8 cellular contexts compared by ENCODE assay signal in genomic region chr15:24878153-24878552, GRCh38.
A peak's percentile ranks its signal among the peaks of the same experiment; 100 is the strongest.
DNase-seq lines count a peak whose midpoint lies in the region; ATAC-seq and TF ChIP-seq lines count a peak whose summit lies in the region.

No MANE protein-coding gene starts in this region.

- H3K4me3 ChIP-seq in GM23338 = no peak overlapping the region
- H3K4me3 ChIP-seq in skeletal muscle cell (ENCODE audit: low read depth, low read length) = peak overlapping the region; percentile 39

- no peak overlapping the region for H3K4me3 Mint-ChIP-seq in GM23338
- H3K4me3 Mint-ChIP-seq in activated T-cell treated with anti-CD3 and anti-CD28 coated beads, Interleukin-2, amount 50 U/mL, for 4 hours = peak overlapping the region; percentile 38

- H3F3A ChIP-seq in GM23338 (replicated peaks; ENCODE audit: low read depth) = no peaks in the 10 kb centered on the region

- peak; percentile 70 for ATAC-seq in GM23338
- no peak for ATAC-seq in activated T-cell treated with anti-CD3 and anti-CD28 coated beads, Interleukin-2, amount 50 U/mL, for 4 hours
- ATAC-seq in HG03432 (IDR thresholded peaks at IDR 0.05; ENCODE audit: unreplicated experiment) = no peak
- ATAC-seq in HG02852 (IDR thresholded peaks at IDR 0.05; ENCODE audit: unreplicated experiment) = no peak

- peaks cover 3% of the 10 kb centered on the region for H3K27me3 Mint-ChIP-seq in GM23338 (ENCODE audit: insufficient read depth, low read depth, poor library complexity)
- H3K27me3 Mint-ChIP-seq in activated T-cell treated with anti-CD3 and anti-CD28 coated beads, Interleukin-2, amount 50 U/mL, for 4 hours (ENCODE audit: low read depth) = no peaks in the 10 kb centered on the region

- H4K20me1 ChIP-seq in GM23338 (replicated peaks; ENCODE audit: insufficient read depth) = no peaks in the 10 kb centered on the region

- TF ChIP-seq CTCF in GM23338 (conservative IDR thresholded peaks at IDR 0.05; ENCODE audit: low read depth in 2 of 2) = no peak

- no peaks in the 10 kb centered on the region for H3K27me3 ChIP-seq in GM23338 (ENCODE audit: insufficient read depth)

- H3K79me2 ChIP-seq in GM23338 (replicated peaks; ENCODE audit: insufficient read depth) = peaks cover 6% of the 10 kb centered on the region; the same call in 1 of the 2 replicates

- H3K4me2 ChIP-seq in GM23338 = no peak overlapping the region

- no peak overlapping the region for H3K27ac ChIP-seq in GM23338 (ENCODE audit: low read depth)

- peaks cover 11% of the 10 kb centered on the region for H3K4me1 ChIP-seq in GM23338 (ENCODE audit: insufficient read depth)

- no peaks in the 10 kb centered on the region for H3K36me3 ChIP-seq in GM23338 (ENCODE audit: insufficient read depth)

- 0 out of 2 replicates have a peak overlapping the region, but pooled peaks have one; percentile 4 for H2AFZ ChIP-seq in GM23338

- H3K9me3 Mint-ChIP-seq in GM23338 = peaks cover 57% of the 10 kb centered on the region
- H3K9me3 Mint-ChIP-seq in activated T-cell treated with anti-CD3 and anti-CD28 coated beads, Interleukin-2, amount 50 U/mL, for 4 hours = peaks cover 27% of the 10 kb centered on the region

- no peak overlapping the region for H3K27ac Mint-ChIP-seq in GM23338

- intact Hi-C loops in head of caudate nucleus (cut with DNase I) = no loop called here

- H3K9me2 ChIP-seq in GM23338 (ENCODE audit: insufficient read depth) = no peaks in the 10 kb centered on the region

- DNase-seq in GM23338 (ENCODE audit: low spot score) = peak; percentile 29
- no peak for DNase-seq in activated T-cell treated with anti-CD3 and anti-CD28 coated beads, Interleukin-2, amount 50 U/mL, for 4 hours
- peak in 41 of 42 donors; percentile 17 to 80 (median 60) for DNase-seq in head of caudate nucleus
- no peak for DNase-seq in skeletal muscle cell (ENCODE audit: low read depth)
- no peak for DNase-seq in Kasumi-1 (lab: John Stamatoyannopoulos, UW)
- no peak for DNase-seq in activated CD4-positive, alpha-beta T cell treated with anti-CD3 and anti-CD28 coated beads, Interleukin-2, amount 50 U/mL, for 48 hours

- H3K4me1 Mint-ChIP-seq in GM23338 = peaks cover 13% of the 10 kb centered on the region
- H3K4me1 Mint-ChIP-seq in activated T-cell treated with anti-CD3 and anti-CD28 coated beads, Interleukin-2, amount 50 U/mL, for 4 hours (ENCODE audit: low read depth) = no peaks in the 10 kb centered on the region

- H3K36me3 Mint-ChIP-seq in GM23338 (ENCODE audit: low read depth) = peaks cover 25% of the 10 kb centered on the region; the same call in 2 of the 3 replicates
- no peaks in the 10 kb centered on the region for H3K36me3 Mint-ChIP-seq in activated T-cell treated with anti-CD3 and anti-CD28 coated beads, Interleukin-2, amount 50 U/mL, for 4 hours (ENCODE audit: insufficient read depth)

TF ChIP-seq in GM23338, 12 proteins besides CTCF, POLR2A, EP300 and RAD21:
- TF ChIP-seq NANOG (IDR thresholded peaks at IDR 0.05; ENCODE audit: borderline replicate concordance) = no peak
TF ChIP-seq in GM23338: peak in this region for 0.

Comparison
In these comparisons a context has a peak if more than half of its experiments do, and no peak if none do; other contexts are left out.
1. DNase-seq: peak in GM23338 (single experiment) and head of caudate nucleus (41 of 42); none in activated T-cell treated with anti-CD3 and anti-CD28 coated beads, Interleukin-2, amount 50 U/mL, for 4 hours (single experiment), skeletal muscle cell (single experiment), Kasumi-1 (0 of 2) and activated CD4-positive, alpha-beta T cell treated with anti-CD3 and anti-CD28 coated beads, Interleukin-2, amount 50 U/mL, for 48 hours (0 of 2).